9 cellular contexts compared by ENCODE assay signal in genomic region chr2:75053484-75054112, GRCh38.
DNase-seq lines count a peak whose midpoint lies in the region; ATAC-seq and TF ChIP-seq lines count a peak whose summit lies in the region.
"Had no signal": no experiment of that assay in that cellular context is flagged by ENCODE, and none has a peak within 500 bp of the region (broad histone marks: within the 10 kb centered on the region; RNA-seq: fewer than 3 reads in every experiment).

No MANE protein-coding gene starts in this region.

- no peak overlapping the region for H3K4me3 Mint-ChIP-seq in activated naive CD8-positive, alpha-beta T cell treated with anti-CD3 and anti-CD28 coated beads, Interleukin-2, amount 50 U/mL, for 24 hours

- no peak overlapping the region for H3K27ac Mint-ChIP-seq in activated naive CD8-positive, alpha-beta T cell treated with anti-CD3 and anti-CD28 coated beads, Interleukin-2, amount 50 U/mL, for 24 hours

- DNase-seq in BE2C = peak; percentile 28
- peak; percentile 20 for DNase-seq in NCI-H1417 treated with DMSO at 0.1 percent for 48 hours (lab: John Stamatoyannopoulos, UW)
- no peak for DNase-seq in activated naive CD8-positive, alpha-beta T cell treated with anti-CD3 and anti-CD28 coated beads, Interleukin-2, amount 50 U/mL, for 24 hours
- no peak for DNase-seq in middle frontal gyrus (ENCODE audit: extremely low spot score, low spot score)

- H3K27me3 Mint-ChIP-seq in activated naive CD8-positive, alpha-beta T cell treated with anti-CD3 and anti-CD28 coated beads, Interleukin-2, amount 50 U/mL, for 24 hours = no peaks in the 10 kb centered on the region

- H3K9me3 ChIP-seq in BE2C (no peaks in the 10 kb centered on the region), liver (ENCODE audit: control insufficient read depth in 4 of 4, low read length in 3 of 4) (no peaks in the 10 kb centered on the region), gastroesophageal sphincter (no peaks in the 10 kb centered on the region)

- H3K27me3 ChIP-seq in BE2C (no peaks in the 10 kb centered on the region), liver (ENCODE audit: control insufficient read depth in 4 of 4, insufficient read depth in 4 of 4, low read length in 3 of 4) (no peaks in the 10 kb centered on the region), gastroesophageal sphincter (no peaks in the 10 kb centered on the region)

- no peak overlapping the region for H3K9ac ChIP-seq in liver (ENCODE audit: low read depth in 1 of 2, low read length in 2 of 2)

- TF ChIP-seq POLR2A in gastroesophageal sphincter (IDR thresholded peaks at IDR 0.05) = no peak

- H3K36me3 ChIP-seq in BE2C (no peaks in the 10 kb centered on the region), liver (ENCODE audit: control insufficient read depth in 4 of 4, insufficient read depth in 3 of 4, low read depth in 1 of 4, low read length in 3 of 4) (no peaks in the 10 kb centered on the region), gastroesophageal sphincter (no peaks in the 10 kb centered on the region)

- H3K4me1 ChIP-seq in BE2C = no peaks in the 10 kb centered on the region
- H3K4me1 ChIP-seq in liver (ENCODE audit: control insufficient read depth in 4 of 4, insufficient read depth in 4 of 4, low read length in 3 of 4) = no peaks in the 10 kb centered on the region
- H3K4me1 ChIP-seq in gastroesophageal sphincter = no peaks in the 10 kb centered on the region

- no peaks in the 10 kb centered on the region for H3K9me3 Mint-ChIP-seq in activated naive CD8-positive, alpha-beta T cell treated with anti-CD3 and anti-CD28 coated beads, Interleukin-2, amount 50 U/mL, for 24 hours

- H3K4me1 Mint-ChIP-seq in activated naive CD8-positive, alpha-beta T cell treated with anti-CD3 and anti-CD28 coated beads, Interleukin-2, amount 50 U/mL, for 24 hours = no peaks in the 10 kb centered on the region

- H3K4me3 ChIP-seq in BE2C (ENCODE audit: low read depth, low read length) (no peak overlapping the region), liver (ENCODE audit: low read depth in 1 of 3, low read length in 3 of 3) (no peak overlapping the region), gastroesophageal sphincter (no peak overlapping the region)
- H3K4me3 ChIP-seq: SK-N-MC had no signal

- TF ChIP-seq EP300 in gastroesophageal sphincter (IDR thresholded peaks at IDR 0.05) = no peak

- 50% methylated on average over 7 of the region's 7 CpGs for WGBS in liver
- WGBS in gastroesophageal sphincter (ENCODE audit: low coverage in 1 of 2), 2 donors = 42 to 47% methylated on average over 4 to 5 of the region's 7 CpGs

- peak; percentile 54 to 79 for TF ChIP-seq RAD21 in liver (IDR thresholded peaks at IDR 0.05)

- no peaks in the 10 kb centered on the region for H3K36me3 Mint-ChIP-seq in activated naive CD8-positive, alpha-beta T cell treated with anti-CD3 and anti-CD28 coated beads, Interleukin-2, amount 50 U/mL, for 24 hours (ENCODE audit: low read depth)

- ATAC-seq in GM18502 (IDR thresholded peaks at IDR 0.05; ENCODE audit: poor library complexity, unreplicated experiment) = peak; percentile 62
- peak; percentile 74 for ATAC-seq in HG02678 (IDR thresholded peaks at IDR 0.05; ENCODE audit: unreplicated experiment)
- peak; percentile 68 for ATAC-seq in activated naive CD8-positive, alpha-beta T cell treated with anti-CD3 and anti-CD28 coated beads, Interleukin-2, amount 50 U/mL, for 24 hours
- ATAC-seq in gastroesophageal sphincter = no peak

- peak; percentile 67 for TF ChIP-seq CTCF in BE2C (IDR thresholded peaks at IDR 0.05; ENCODE audit: low read depth, low read length)
- TF ChIP-seq CTCF in liver (IDR thresholded peaks at IDR 0.05; ENCODE audit: low read depth, low read length, missing input control) = peak; percentile 49
- TF ChIP-seq CTCF in gastroesophageal sphincter (IDR thresholded peaks at IDR 0.05) = peak in 1 of 4 experiments; percentile 48

- H3K27ac ChIP-seq in liver (ENCODE audit: low read depth in 1 of 2, low read length in 2 of 2) (no peak overlapping the region), gastroesophageal sphincter (no peak overlapping the region)
- H3K27ac ChIP-seq: SK-N-MC had no signal

TF ChIP-seq in liver, 16 proteins besides CTCF, POLR2A, EP300 and RAD21:
- TF ChIP-seq FOXA2 (IDR thresholded peaks at IDR 0.05) (no peak), GABPA (IDR thresholded peaks at IDR 0.05 in 1 of 2, conservative IDR thresholded peaks at IDR 0.05 in 1 of 2) (no peak), ATF3 (IDR thresholded peaks at IDR 0.05) (no peak), FOXA1 (IDR thresholded peaks at IDR 0.05) (no peak), TAF1 (conservative IDR thresholded peaks at IDR 0.05) (no peak), HNF4A (conservative IDR thresholded peaks at IDR 0.05) (no peak), MAX (IDR thresholded peaks at IDR 0.05) (no peak), YY1 (IDR thresholded peaks at IDR 0.05) (no peak), RXRA (IDR thresholded peaks at IDR 0.05) (no peak), NR2F2 (IDR thresholded peaks at IDR 0.05) (no peak), JUND (IDR thresholded peaks at IDR 0.05) (no peak)
- TF ChIP-seq, protein P1, sequence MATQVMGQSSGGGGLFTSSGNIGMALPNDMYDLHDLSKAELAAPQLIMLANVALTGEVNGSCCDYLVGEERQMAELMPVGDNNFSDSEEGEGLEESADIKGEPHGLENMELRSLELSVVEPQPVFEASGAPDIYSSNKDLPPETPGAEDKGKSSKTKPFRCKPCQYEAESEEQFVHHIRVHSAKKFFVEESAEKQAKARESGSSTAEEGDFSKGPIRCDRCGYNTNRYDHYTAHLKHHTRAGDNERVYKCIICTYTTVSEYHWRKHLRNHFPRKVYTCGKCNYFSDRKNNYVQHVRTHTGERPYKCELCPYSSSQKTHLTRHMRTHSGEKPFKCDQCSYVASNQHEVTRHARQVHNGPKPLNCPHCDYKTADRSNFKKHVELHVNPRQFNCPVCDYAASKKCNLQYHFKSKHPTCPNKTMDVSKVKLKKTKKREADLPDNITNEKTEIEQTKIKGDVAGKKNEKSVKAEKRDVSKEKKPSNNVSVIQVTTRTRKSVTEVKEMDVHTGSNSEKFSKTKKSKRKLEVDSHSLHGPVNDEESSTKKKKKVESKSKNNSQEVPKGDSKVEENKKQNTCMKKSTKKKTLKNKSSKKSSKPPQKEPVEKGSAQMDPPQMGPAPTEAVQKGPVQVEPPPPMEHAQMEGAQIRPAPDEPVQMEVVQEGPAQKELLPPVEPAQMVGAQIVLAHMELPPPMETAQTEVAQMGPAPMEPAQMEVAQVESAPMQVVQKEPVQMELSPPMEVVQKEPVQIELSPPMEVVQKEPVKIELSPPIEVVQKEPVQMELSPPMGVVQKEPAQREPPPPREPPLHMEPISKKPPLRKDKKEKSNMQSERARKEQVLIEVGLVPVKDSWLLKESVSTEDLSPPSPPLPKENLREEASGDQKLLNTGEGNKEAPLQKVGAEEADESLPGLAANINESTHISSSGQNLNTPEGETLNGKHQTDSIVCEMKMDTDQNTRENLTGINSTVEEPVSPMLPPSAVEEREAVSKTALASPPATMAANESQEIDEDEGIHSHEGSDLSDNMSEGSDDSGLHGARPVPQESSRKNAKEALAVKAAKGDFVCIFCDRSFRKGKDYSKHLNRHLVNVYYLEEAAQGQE (IDR thresholded peaks at IDR 0.05) = no peak
- TF ChIP-seq, protein P2, sequence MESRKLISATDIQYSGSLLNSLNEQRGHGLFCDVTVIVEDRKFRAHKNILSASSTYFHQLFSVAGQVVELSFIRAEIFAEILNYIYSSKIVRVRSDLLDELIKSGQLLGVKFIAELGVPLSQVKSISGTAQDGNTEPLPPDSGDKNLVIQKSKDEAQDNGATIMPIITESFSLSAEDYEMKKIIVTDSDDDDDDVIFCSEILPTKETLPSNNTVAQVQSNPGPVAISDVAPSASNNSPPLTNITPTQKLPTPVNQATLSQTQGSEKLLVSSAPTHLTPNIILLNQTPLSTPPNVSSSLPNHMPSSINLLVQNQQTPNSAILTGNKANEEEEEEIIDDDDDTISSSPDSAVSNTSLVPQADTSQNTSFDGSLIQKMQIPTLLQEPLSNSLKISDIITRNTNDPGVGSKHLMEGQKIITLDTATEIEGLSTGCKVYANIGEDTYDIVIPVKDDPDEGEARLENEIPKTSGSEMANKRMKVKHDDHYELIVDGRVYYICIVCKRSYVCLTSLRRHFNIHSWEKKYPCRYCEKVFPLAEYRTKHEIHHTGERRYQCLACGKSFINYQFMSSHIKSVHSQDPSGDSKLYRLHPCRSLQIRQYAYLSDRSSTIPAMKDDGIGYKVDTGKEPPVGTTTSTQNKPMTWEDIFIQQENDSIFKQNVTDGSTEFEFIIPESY (IDR thresholded peaks at IDR 0.05) = no peak

Comparison
In these comparisons a context has a peak if more than half of its experiments do, and no peak if none do; other contexts are left out.
1. DNase-seq: peak in BE2C (single experiment) and NCI-H1417 treated with DMSO at 0.1 percent for 48 hours (single experiment); none in activated naive CD8-positive, alpha-beta T cell treated with anti-CD3 and anti-CD28 coated beads, Interleukin-2, amount 50 U/mL, for 24 hours (single experiment) and middle frontal gyrus (single experiment).